ENCODE assay signal across 8 cellular contexts in genomic region chr5:139844472-139845145, GRCh38. TPM values are rescaled to one million over a fixed set of nuclear protein-coding genes. Genes with fewer than 3 reads are reported as not detected.
DNase-seq lines count a peak whose midpoint lies in the region; ATAC-seq and TF ChIP-seq lines count a peak whose summit lies in the region.

No MANE protein-coding gene starts in this region.

- H3K27ac Mint-ChIP-seq in CD4-positive, alpha-beta T cell: no peak overlapping the region
- H3K27ac Mint-ChIP-seq in central memory CD8-positive, alpha-beta T cell (ENCODE audit: low read depth): no peak overlapping the region

- CTCF ChIA-PET in CD4-positive, alpha-beta T cell (lab: Charles Lee): interaction anchor here (0.8 to 4.0 kb wide), 2 partner anchors 57 to 125 kb away, joined by 3 to 16 read pairs; no protein-coding TSS in a partner anchor

- H3K36me3 ChIP-seq in left lung: no peaks in the 10 kb centered on the region

- H3K9me3 Mint-ChIP-seq in CD4-positive, alpha-beta T cell: no peaks in the 10 kb centered on the region
- no peaks in the 10 kb centered on the region for H3K9me3 Mint-ChIP-seq in central memory CD8-positive, alpha-beta T cell

- no peak overlapping the region for H3K27ac ChIP-seq in CD4-positive, alpha-beta T cell (ENCODE audit: low read depth, low read length)
- no peak overlapping the region for H3K27ac ChIP-seq in left lung

- peaks cover 21% of the 10 kb centered on the region for H3K27me3 ChIP-seq in CD4-positive, alpha-beta T cell (ENCODE audit: control insufficient read depth, insufficient read depth, low read length)
- H3K27me3 ChIP-seq in left lung: peaks cover 0 to 59% of the 10 kb centered on the region in 2 donors

- no peak overlapping the region for H3K4me3 ChIP-seq in left lung

- peaks cover 38% of the 10 kb centered on the region for H3K27me3 Mint-ChIP-seq in CD4-positive, alpha-beta T cell
- peaks cover 33% of the 10 kb centered on the region for H3K27me3 Mint-ChIP-seq in central memory CD8-positive, alpha-beta T cell

- H3K36me3 Mint-ChIP-seq in CD4-positive, alpha-beta T cell (ENCODE audit: low read depth): no peaks in the 10 kb centered on the region
- H3K36me3 Mint-ChIP-seq in central memory CD8-positive, alpha-beta T cell (ENCODE audit: insufficient read depth): peaks cover 5% of the 10 kb centered on the region

- ATAC-seq in CD4-positive, alpha-beta T cell (ENCODE audit: poor library complexity): no peak
- ATAC-seq in GM21737 (IDR thresholded peaks at IDR 0.05; ENCODE audit: unreplicated experiment) (peak; percentile 44), left lung (peak; percentile 72), HG03097 (IDR thresholded peaks at IDR 0.05; ENCODE audit: low FRiP score, unreplicated experiment) (no peak)
- ATAC-seq in central memory CD8-positive, alpha-beta T cell (replicated peaks; ENCODE audit: extremely low read depth, poor library complexity, severe bottlenecking): no peak

- peaks cover 17% of the 10 kb centered on the region for H3K4me1 Mint-ChIP-seq in CD4-positive, alpha-beta T cell (ENCODE audit: low read depth)
- H3K4me1 Mint-ChIP-seq in central memory CD8-positive, alpha-beta T cell: peaks cover 22% of the 10 kb centered on the region

- H3K9me3 ChIP-seq in CD4-positive, alpha-beta T cell (ENCODE audit: control insufficient read depth, low read length): no peaks in the 10 kb centered on the region
- H3K9me3 ChIP-seq in left lung: no peaks in the 10 kb centered on the region

- DNase-seq in CD4-positive, alpha-beta T cell: peak; percentile 45 to 73 (median 59)
- DNase-seq in NCI-H2171 (lab: John Stamatoyannopoulos, UW) (peak; percentile 17), left lung (peak; percentile 70 to 82)
- DNase-seq in activated CD4-positive, alpha-beta T cell treated with anti-CD3 and anti-CD28 coated beads for 1 hour: peak; percentile 54
- DNase-seq in central memory CD8-positive, alpha-beta T cell (ENCODE audit: low spot score in 2 of 2): peak; percentile 51 to 52
- DNase-seq in stimulated activated CD4-positive, alpha-beta T cell treated with anti-CD3 and anti-CD28 coated beads, TNF-alpha, amount 100 ng/mL, for 1 hour (ENCODE audit: low read depth in 3 of 3, low spot score in 1 of 3): peak; percentile 25 to 59 (median 30)

- peak overlapping the region; percentile 74 for H3K4me3 Mint-ChIP-seq in CD4-positive, alpha-beta T cell
- no peak overlapping the region for H3K4me3 Mint-ChIP-seq in central memory CD8-positive, alpha-beta T cell

- intact Hi-C loops in CD4-positive, alpha-beta T cell (cut with DNase I, micrococcal nuclease): loop anchor here (1.0 to 10.0 kb wide), 5 partner anchors 57 to 550 kb away; partner anchors contain the start of genes CYSTM1 (in 1 of the 2) and MATR3 (in 1 of the 2)
- intact Hi-C loops in left lung (cut with DNase I): loop anchor here in 1 of 2 donors (10.0 kb wide), 1 partner anchor 50 kb away; the partner anchor contains the start of gene PSD2

- H3K4me1 ChIP-seq in left lung: peaks cover 0 to 14% of the 10 kb centered on the region in 2 donors

- POLR2A ChIA-PET in CD4-positive, alpha-beta T cell (lab: Charles Lee): no interaction called here

- TF ChIP-seq CTCF in CD4-positive, alpha-beta T cell (IDR thresholded peaks at IDR 0.05): peak; percentile 70
- peak; percentile 49 to 75 for TF ChIP-seq CTCF in left lung (IDR thresholded peaks at IDR 0.05)

RNA-seq across cellular contexts. Expression of gene PSD2, which starts 49.0 kb away (rescaled TPM):
- under 1 TPM in 1 of 2 experiments, not detected in 1; 0.08 TPM for total RNA-seq in CD4-positive, alpha-beta T cell
- total RNA-seq in left lung: under 1 TPM in 1 of 2 donors, not detected in 1; 0.06 TPM

Comparison
In these comparisons a context has a peak if more than half of its experiments do, and no peak if none do; other contexts are left out.
1. ATAC-seq: peak in GM21737 (single experiment) and left lung (single experiment); none in CD4-positive, alpha-beta T cell (single experiment), central memory CD8-positive, alpha-beta T cell (single experiment) and HG03097 (single experiment).
2. DNase-seq: peak in every context shown above with its lines; median percentile 76 in left lung; 59 in CD4-positive, alpha-beta T cell; 54 in activated CD4-positive, alpha-beta T cell treated with anti-CD3 and anti-CD28 coated beads for 1 hour; 52 in central memory CD8-positive, alpha-beta T cell; 30 in stimulated activated CD4-positive, alpha-beta T cell treated with anti-CD3 and anti-CD28 coated beads, TNF-alpha, amount 100 ng/mL, for 1 hour; 17 in NCI-H2171.